8 cellular contexts compared by ENCODE assay signal in genomic region chr19:55643733-55644116, GRCh38. TPM values are rescaled to one million over a fixed set of nuclear protein-coding genes. Genes with fewer than 3 reads are reported as not detected.
DNase-seq lines count a peak whose midpoint lies in the region; ATAC-seq, FAIRE-seq and TF ChIP-seq lines count a peak whose summit lies in the region.

No MANE protein-coding gene starts in this region.

- TF ChIP-seq CTCF in HFFc6 (IDR thresholded peaks at IDR 0.05) (no peak), activated B cell treated with CpG ODN at 0.5 μM for 24 hours (IDR thresholded peaks at IDR 0.05) (no peak), hepatocyte (IDR thresholded peaks at IDR 0.05; ENCODE audit: poor library complexity) (no peak)

- H3K27ac ChIP-seq in hepatocyte, result peak overlapping the region; percentile 98
- H3K27ac ChIP-seq in small intestine (ENCODE audit: low read depth in 1 of 2, low read length in 1 of 2), result peak overlapping the region; percentile 70 to 71

- under 1% methylated on average over 29 of the region's 29 CpGs for WGBS in hepatocyte (ENCODE audit: low lambda C conversion rate, missing lambda C conversion rate)
- WGBS in small intestine, 3 donors, result 0 to 1% (median 1%) methylated on average over 22 to 29 of the region's 29 CpGs

- H3K9me3 Mint-ChIP-seq in HFFc6 (no peaks in the 10 kb centered on the region), activated B cell treated with CpG ODN at 0.5 μM for 24 hours (peaks cover 3% of the 10 kb centered on the region)

- H3K9me3 ChIP-seq in hepatocyte (ENCODE audit: low read depth) (no peaks in the 10 kb centered on the region), small intestine (ENCODE audit: control insufficient read depth, low read depth) (no peaks in the 10 kb centered on the region)

- peak overlapping the region; percentile 69 for H2AFZ ChIP-seq in hepatocyte

- peak overlapping the region; percentile 92 for H3K4me3 Mint-ChIP-seq in HFFc6
- H3K4me3 Mint-ChIP-seq in activated B cell treated with CpG ODN at 0.5 μM for 24 hours, result peak overlapping the region; percentile 86

- H3K9me2 ChIP-seq in hepatocyte (replicated peaks; ENCODE audit: insufficient read depth), result no peaks in the 10 kb centered on the region

- CTCF ChIA-PET in activated B cell treated with CpG ODN at 0.5 μM for 24 hours (lab: Charles Lee), result interaction anchor here (1.0 to 4.4 kb wide), 2 partner anchors 9 to 11 kb away, joined by 3 to 33 read pairs; no protein-coding TSS in a partner anchor
- CTCF ChIA-PET in HEK293T (lab: Yijun Ruan, JAX), result no interaction called here

- peaks cover 25% of the 10 kb centered on the region for H3K4me1 ChIP-seq in hepatocyte (ENCODE audit: insufficient read depth)
- H3K4me1 ChIP-seq in small intestine (ENCODE audit: control insufficient read depth in 2 of 2, insufficient read depth in 1 of 2, low read depth in 1 of 2, low read length in 1 of 2), result peaks cover 2 to 12% of the 10 kb centered on the region in 2 donors

- ATAC-seq in activated B cell treated with CpG ODN at 0.5 μM for 24 hours (ENCODE audit: low read depth), result no peak

- no peak for DNase-seq in HFFc6
- DNase-seq in activated B cell treated with CpG ODN at 0.5 μM for 24 hours, result no peak
- no peak for DNase-seq in hepatocyte (ENCODE audit: low spot score)
- no peak for DNase-seq in small intestine
- DNase-seq in GOT3 (lab: John Stamatoyannopoulos, UW), result no peak
- DNase-seq in activated effector memory CD4-positive, alpha-beta T cell treated with anti-CD3 and anti-CD28 coated beads, Interleukin-2, amount 50 U/mL, for 16 hours, result no peak
- DNase-seq in SHP77 (lab: John Stamatoyannopoulos, UW), result no peak
- DNase-seq in HEK293T (ENCODE audit: extremely low spot score), result no peak

- H3K36me3 ChIP-seq in hepatocyte (replicated peaks; ENCODE audit: insufficient read depth, low read depth) (no peaks in the 10 kb centered on the region), small intestine (ENCODE audit: control insufficient read depth in 2 of 2, insufficient read depth in 2 of 2, low read length in 2 of 2) (peaks cover 0 to 2% of the 10 kb centered on the region in 2 donors)

- H3K27ac Mint-ChIP-seq in HFFc6 (peak overlapping the region; percentile 97), activated B cell treated with CpG ODN at 0.5 μM for 24 hours (peak overlapping the region; percentile 96)

- H3K27me3 ChIP-seq in hepatocyte, result no peaks in the 10 kb centered on the region
- H3K27me3 ChIP-seq in small intestine (ENCODE audit: control insufficient read depth in 2 of 2, insufficient read depth in 2 of 2, low read length in 2 of 2), result no peaks in the 10 kb centered on the region

- no peak for FAIRE-seq in small intestine (lab: Jason Lieb, UNC)

- intact Hi-C loops in activated B cell treated with CpG ODN at 0.5 μM for 24 hours (cut with micrococcal nuclease), result loop anchor here (1.0 to 10.0 kb wide), 6 partner anchors 8 to 1179 kb away; partner anchors contain the start of genes C19orf85, ISOC2, LENG9 and ZSCAN5A

- H3K4me3 ChIP-seq in hepatocyte (peak overlapping the region; percentile 99), small intestine (ENCODE audit: low read depth in 1 of 2, low read length in 2 of 2) (peak overlapping the region; percentile 95 to 98)

- peaks cover 74% of the 10 kb centered on the region for H3K79me2 ChIP-seq in hepatocyte

- H3K27me3 Mint-ChIP-seq in HFFc6 (ENCODE audit: insufficient read depth), result peaks cover 9% of the 10 kb centered on the region
- no peaks in the 10 kb centered on the region for H3K27me3 Mint-ChIP-seq in activated B cell treated with CpG ODN at 0.5 μM for 24 hours

- H3K36me3 Mint-ChIP-seq in HFFc6 (ENCODE audit: low read depth) (peaks cover 19% of the 10 kb centered on the region), activated B cell treated with CpG ODN at 0.5 μM for 24 hours (ENCODE audit: low read depth) (peaks cover 31% of the 10 kb centered on the region)

- POLR2A ChIA-PET in activated B cell treated with CpG ODN at 0.5 μM for 24 hours (lab: Charles Lee), result interaction anchor here (1.2 to 4.7 kb wide), 8 partner anchors 9 to 167 kb away, joined by 3 to 47 read pairs (median 14); partner anchors contain the start of genes FIZ1, U2AF2 and ZNF784
- POLR2A ChIA-PET in HEK293T (lab: Yijun Ruan, JAX), result no interaction called here

- H3K4me1 Mint-ChIP-seq in HFFc6 (ENCODE audit: low read depth) (peaks cover 50% of the 10 kb centered on the region), activated B cell treated with CpG ODN at 0.5 μM for 24 hours (peaks cover 68% of the 10 kb centered on the region)

- H3K4me2 ChIP-seq in hepatocyte, result peak overlapping the region; percentile 92

- H4K20me1 ChIP-seq in hepatocyte (ENCODE audit: insufficient read depth, poor library complexity, severe bottlenecking), result no peaks in the 10 kb centered on the region

TF ChIP-seq in HEK293T, 16 proteins besides CTCF, POLR2A, EP300 and RAD21:
- TF ChIP-seq BHLHE40 (IDR thresholded peaks at IDR 0.05; ENCODE audit: borderline replicate concordance), result no peak
- no peak for TF ChIP-seq FOXK2 (IDR thresholded peaks at IDR 0.05)
- TF ChIP-seq PKNOX1 (IDR thresholded peaks at IDR 0.05), result no peak
- no peak for TF ChIP-seq L3MBTL2 (conservative IDR thresholded peaks at IDR 0.05)
- TF ChIP-seq ARNT (IDR thresholded peaks at IDR 0.05), result no peak
- no peak for TF ChIP-seq FOXM1 (IDR thresholded peaks at IDR 0.05; ENCODE audit: borderline replicate concordance)
- TF ChIP-seq ZNF384 (IDR thresholded peaks at IDR 0.05), result no peak
- TF ChIP-seq HDGF (IDR thresholded peaks at IDR 0.05; ENCODE audit: borderline replicate concordance), result no peak
- no peak for TF ChIP-seq TARDBP (IDR thresholded peaks at IDR 0.05)
- no peak for TF ChIP-seq CTBP1 (IDR thresholded peaks at IDR 0.05; ENCODE audit: borderline replicate concordance)
- TF ChIP-seq NFRKB (IDR thresholded peaks at IDR 0.05), result no peak
- TF ChIP-seq SUZ12 (IDR thresholded peaks at IDR 0.05), result no peak
- no peak for TF ChIP-seq FOXA1 (IDR thresholded peaks at IDR 0.05)
- no peak for TF ChIP-seq LEF1 (IDR thresholded peaks at IDR 0.05; ENCODE audit: borderline replicate concordance)

RNA-seq across cellular contexts. Expression of gene ZNF581, which starts 0.3 kb away (rescaled TPM):
- total RNA-seq in HFFc6 (2021; fragmentation: NEBNext Ultra II Directional; extraction: Animal tissue kit (Norgen Biotek cat#: 25700)), result 10 to 100 TPM; 20.1 to 25.8 (median 21.9) TPM
- total RNA-seq in activated B cell treated with CpG ODN at 0.5 μM for 24 hours (42.7 and 46.5 TPM in 2 replicates), hepatocyte (12.2 and 17.3 TPM in 2 replicates)
- polyA plus RNA-seq in hepatocyte (14.2 and 22.5 TPM in 2 replicates), small intestine (10 to 100 TPM; 15.9 to 29.2 (median 17.7) TPM)

RNA-seq across cellular contexts. Expression of gene ZNF580, which starts 2.9 kb away (rescaled TPM):
- total RNA-seq in HFFc6 (2021; fragmentation: NEBNext Ultra II Directional; extraction: Animal tissue kit (Norgen Biotek cat#: 25700)), result 10 to 100 TPM; 51.0 to 60.5 (median 57.7) TPM
- total RNA-seq in activated B cell treated with CpG ODN at 0.5 μM for 24 hours, result 55.0 and 81.2 TPM in 2 replicates
- 6.1 and 10.1 TPM in 2 replicates for total RNA-seq in hepatocyte
- 53.8 and 71.5 TPM in 2 replicates for polyA plus RNA-seq in hepatocyte
- 10 to 100 TPM in 2 of 3 donors, 1 to 10 TPM in 1; 8.3 to 16.8 (median 16.3) TPM for polyA plus RNA-seq in small intestine

RNA-seq across cellular contexts. Expression of gene CCDC106, which starts 4.3 kb away (rescaled TPM):
- 10 to 100 TPM; 12.9 to 17.4 (median 14.0) TPM for total RNA-seq in HFFc6 (2021; fragmentation: NEBNext Ultra II Directional; extraction: Animal tissue kit (Norgen Biotek cat#: 25700))
- total RNA-seq in activated B cell treated with CpG ODN at 0.5 μM for 24 hours, result 14.0 and 14.4 TPM in 2 replicates
- 13.0 and 18.3 TPM in 2 replicates for total RNA-seq in hepatocyte
- polyA plus RNA-seq in hepatocyte, result 30.5 and 31.7 TPM in 2 replicates
- polyA plus RNA-seq in small intestine, result 1 to 10 TPM; 2.5 to 6.5 (median 4.6) TPM

RNA-seq across cellular contexts. Expression of gene U2AF2, which starts 11.1 kb away (rescaled TPM):
- total RNA-seq in HFFc6 (2021; fragmentation: NEBNext Ultra II Directional; extraction: Animal tissue kit (Norgen Biotek cat#: 25700)), result 100 to 1,000 TPM; 212 to 241 (median 226) TPM
- total RNA-seq in activated B cell treated with CpG ODN at 0.5 μM for 24 hours (256 and 273 TPM in 2 replicates), hepatocyte (94.6 and 99.6 TPM in 2 replicates)
- polyA plus RNA-seq in hepatocyte (16.1 and 18.0 TPM in 2 replicates), small intestine (100 to 1,000 TPM in 1 of 3 donors, 10 to 100 TPM in 2; 74.0 to 142 (median 89.2) TPM)

RNA-seq across cellular contexts. Expression of gene ZNF784, which starts 19.4 kb away (rescaled TPM):
- total RNA-seq in HFFc6 (2021; fragmentation: NEBNext Ultra II Directional; extraction: Animal tissue kit (Norgen Biotek cat#: 25700)), result 1 to 10 TPM; 4.6 to 5.3 (median 4.8) TPM
- total RNA-seq in activated B cell treated with CpG ODN at 0.5 μM for 24 hours (8.7 and 8.9 TPM in 2 replicates), hepatocyte (6.7 and 7.2 TPM in 2 replicates)
- polyA plus RNA-seq in hepatocyte (5.5 and 10.0 TPM in 2 replicates), small intestine (10 to 100 TPM in 2 of 3 donors, 1 to 10 TPM in 1; 9.5 to 11.9 (median 10.1) TPM)
